8 cellular contexts compared by ENCODE assay signal in the genomic region with DNA sequence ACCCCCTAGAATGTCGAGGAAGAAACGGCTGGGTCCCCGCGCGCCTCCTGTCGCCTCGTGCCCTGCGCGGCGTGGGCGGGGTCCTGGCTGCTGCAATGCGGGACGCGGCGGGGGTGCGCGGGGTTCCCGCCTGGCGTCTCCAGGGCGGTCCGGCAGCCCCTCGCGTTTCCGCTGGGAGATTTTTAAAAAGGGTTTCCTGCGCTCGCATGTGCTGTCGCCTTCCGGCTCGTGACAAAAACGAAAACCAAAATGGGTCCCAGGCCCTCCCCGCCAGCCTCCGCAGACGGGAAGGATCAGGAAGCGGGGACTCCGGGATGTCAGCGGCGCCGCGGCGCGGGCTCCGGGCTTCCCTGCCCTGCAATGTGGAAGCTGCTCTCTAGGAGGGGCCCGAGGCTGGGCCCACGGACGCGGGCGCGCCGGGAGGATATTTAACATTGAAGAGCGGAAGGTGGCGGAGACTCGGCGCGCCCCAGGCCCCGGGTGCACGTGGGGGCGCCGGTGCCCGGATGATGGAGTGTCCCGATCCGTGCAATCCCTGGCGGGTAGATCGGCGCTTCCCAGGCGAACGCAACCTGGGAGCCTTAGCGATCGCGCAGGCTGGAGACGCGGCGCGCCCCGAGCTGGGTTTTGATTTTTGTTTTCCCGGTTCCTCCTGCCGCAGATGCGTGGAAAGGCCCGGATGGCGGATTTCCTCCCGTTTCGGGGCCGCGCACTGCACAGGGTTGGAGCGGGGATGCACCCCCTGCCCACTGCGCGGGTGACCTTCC. TPM values are rescaled to one million over a fixed set of nuclear protein-coding genes. Genes with fewer than 3 reads are reported as not detected.
DNase-seq lines count a peak whose midpoint lies in the region; ATAC-seq and TF ChIP-seq lines count a peak whose summit lies in the region.

No MANE protein-coding gene starts in this region.

- peaks cover 18% of the 10 kb centered on the region for H3K27me3 ChIP-seq in transverse colon

- no peak for DNase-seq in AG09309 (ENCODE audit: low read depth)
- peak; percentile 66 for DNase-seq in RKO (ENCODE audit: low spot score)
- peak; percentile 27 to 48 (median 36) for DNase-seq in activated naive CD4-positive, alpha-beta T cell (lab: John Stamatoyannopoulos, UW)
- peak; percentile 53 for DNase-seq in foreskin melanocyte
- DNase-seq in occipital lobe (lab: John Stamatoyannopoulos, UW): peak; percentile 37
- DNase-seq in transverse colon: peak; percentile 66

- H3K4me3 ChIP-seq in AG09309 (ENCODE audit: control insufficient read depth, low read depth, low read length) (peak overlapping the region; percentile 80), transverse colon (peak overlapping the region; percentile 48 to 92 (median 86))

- peak overlapping the region; percentile 73 to 85 (median 82) for H3K27ac ChIP-seq in transverse colon

- TF ChIP-seq CTCF in AG09309 (IDR thresholded peaks at IDR 0.05; ENCODE audit: control insufficient read depth, insufficient read depth, low read depth, low read length, missing control alignments): peak; percentile 39
- TF ChIP-seq CTCF in transverse colon (IDR thresholded peaks at IDR 0.05): peak in 4 of 5 experiments; percentile 2 to 40 (median 26)

- H3K9me3 ChIP-seq in transverse colon: no peaks in the 10 kb centered on the region

- H3K4me1 ChIP-seq in transverse colon: peaks cover 6 to 19% (median 16%) of the 10 kb centered on the region in 4 donors

- intact Hi-C loops in transverse colon (cut with DNase I; ENCODE audit: low total_unique reads): no loop called here

- TF ChIP-seq EP300 in transverse colon (IDR thresholded peaks at IDR 0.05; ENCODE audit: low read depth): no peak

- ATAC-seq in GM18909 (IDR thresholded peaks at IDR 0.05; ENCODE audit: poor library complexity, unreplicated experiment): peak; percentile 45
- peak; percentile 41 for ATAC-seq in HG03159 (IDR thresholded peaks at IDR 0.05; ENCODE audit: unreplicated experiment)

- in situ Hi-C loops in transverse colon (cut with MboI; ENCODE audit: low pct_ligation_motif_present in 1 of 4, low pct_unique_long_range_greater_than_20kb in 1 of 4, low sequenced_read_pairs in 3 of 4): no loop called here

- WGBS in transverse colon (ENCODE audit: low coverage in 1 of 2), 2 donors: 1% methylated on average over 54 of the region's 86 CpGs; no CpG with 5 or more reads in 1 of the 2 donors

- no peaks in the 10 kb centered on the region for H3K36me3 ChIP-seq in transverse colon

- peak; percentile 33 for TF ChIP-seq POLR2A in transverse colon (IDR thresholded peaks at IDR 0.05)

RNA-seq across cellular contexts. Expression of gene PFKP, which starts 1.0 kb away (rescaled TPM):
- total RNA-seq in occipital lobe (76.3 TPM), transverse colon (10 to 100 TPM; 53.9 to 93.9 (median 66.2) TPM)
